Comparison of ENCODE assay signal across 12 cellular contexts in the genomic region with DNA sequence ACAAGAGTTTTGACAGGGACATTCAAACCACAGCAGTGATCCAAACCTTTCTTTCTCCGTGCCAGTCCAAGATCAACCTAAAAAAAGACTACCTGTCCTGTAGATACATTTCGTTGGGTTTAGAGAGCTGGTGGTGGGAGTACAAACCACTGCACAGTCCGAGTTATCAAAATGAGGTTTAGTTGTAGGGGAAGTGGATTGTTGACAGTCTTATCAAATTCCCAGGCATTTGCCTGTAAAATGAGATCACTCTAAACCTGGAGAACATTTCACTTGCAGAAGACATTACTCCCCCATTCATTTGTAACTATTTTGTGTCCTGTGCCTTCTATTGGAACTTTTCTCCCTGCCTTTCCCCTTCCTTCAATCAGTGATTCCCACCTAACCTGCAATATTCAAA.
DNase-seq lines count a peak whose midpoint lies in the region; ATAC-seq and TF ChIP-seq lines count a peak whose summit lies in the region.
"Had no signal": no experiment of that assay in that cellular context is flagged by ENCODE, and none has a peak within 500 bp of the region (broad histone marks: within the 10 kb centered on the region; RNA-seq: fewer than 3 reads in every experiment).

No MANE protein-coding gene starts in this region.

- no peak overlapping the region for H3K4me3 Mint-ChIP-seq in WTC11
- H3K4me3 Mint-ChIP-seq in nephron progenitor cell, result no peak overlapping the region
- no peak overlapping the region for H3K4me3 Mint-ChIP-seq in activated T-cell treated with anti-CD3 and anti-CD28 coated beads, Interleukin-2, amount 50 U/mL, for 72 hours
- H3K4me3 Mint-ChIP-seq in activated CD4-positive, alpha-beta T cell treated with anti-CD3 and anti-CD28 coated beads, Interleukin-2, amount 10 ng/mL, durations not matched to agents 24 days and 14 days, result no peak overlapping the region
- H3K4me3 Mint-ChIP-seq: CD4-positive, alpha-beta T cell had no signal

- no peak for ATAC-seq in WTC11
- ATAC-seq in activated T-cell treated with anti-CD3 and anti-CD28 coated beads, Interleukin-2, amount 50 U/mL, for 72 hours (replicated peaks in 1 of 2), result no peak

- DNase-seq in NCI-H526 treated with DMSO at 0.1 percent for 48 hours (lab: John Stamatoyannopoulos, UW) (peak; percentile 42), WTC11 (ENCODE audit: low spot score) (no peak), nephron progenitor cell (no peak), NCI-H146 (lab: John Stamatoyannopoulos, UW) (no peak), hepatic stellate cell (ENCODE audit: low spot score) (no peak)
- no peak for DNase-seq in activated T-cell treated with anti-CD3 and anti-CD28 coated beads, Interleukin-2, amount 50 U/mL, for 72 hours
- DNase-seq in activated CD4-positive, alpha-beta T cell treated with anti-CD3 and anti-CD28 coated beads, Interleukin-2, amount 10 ng/mL, durations not matched to agents 24 days and 14 days, result no peak
- DNase-seq: AML-193; Caco-2; CD4-positive, alpha-beta T cell; GM23248; HCEC 1CT had no signal

- CTCF ChIA-PET in WTC11 (lab: Charles Lee), result no interaction called here

- H3K4me1 Mint-ChIP-seq in WTC11 (peaks cover 61% of the 10 kb centered on the region), nephron progenitor cell (peaks cover 32% of the 10 kb centered on the region)
- peaks cover 15% of the 10 kb centered on the region for H3K4me1 Mint-ChIP-seq in activated T-cell treated with anti-CD3 and anti-CD28 coated beads, Interleukin-2, amount 50 U/mL, for 72 hours (ENCODE audit: low read depth)
- no peaks in the 10 kb centered on the region for H3K4me1 Mint-ChIP-seq in activated CD4-positive, alpha-beta T cell treated with anti-CD3 and anti-CD28 coated beads, Interleukin-2, amount 10 ng/mL, durations not matched to agents 24 days and 14 days

- POLR2A ChIA-PET in WTC11 (lab: Charles Lee), result no interaction called here

- H3K27me3 Mint-ChIP-seq in WTC11 (ENCODE audit: low read depth), result no peaks in the 10 kb centered on the region; the same call in 1 of the 2 replicates
- peaks cover 8% of the 10 kb centered on the region for H3K27me3 Mint-ChIP-seq in nephron progenitor cell (ENCODE audit: low read depth, poor library complexity)
- H3K27me3 Mint-ChIP-seq in activated T-cell treated with anti-CD3 and anti-CD28 coated beads, Interleukin-2, amount 50 U/mL, for 72 hours (ENCODE audit: low read depth), result peaks cover 7% of the 10 kb centered on the region
- no peaks in the 10 kb centered on the region for H3K27me3 Mint-ChIP-seq in activated CD4-positive, alpha-beta T cell treated with anti-CD3 and anti-CD28 coated beads, Interleukin-2, amount 10 ng/mL, durations not matched to agents 24 days and 14 days
- H3K27me3 Mint-ChIP-seq: CD4-positive, alpha-beta T cell had no signal

- TF ChIP-seq CTCF in WTC11 (IDR thresholded peaks at IDR 0.05) (no peak), nephron progenitor cell (IDR thresholded peaks at IDR 0.05) (no peak)

- H3K36me3 Mint-ChIP-seq in WTC11 (peaks cover 13% of the 10 kb centered on the region), nephron progenitor cell (ENCODE audit: low read depth) (no peaks in the 10 kb centered on the region)
- peaks cover 3 to 7% of the 10 kb centered on the region in 2 donors for H3K36me3 Mint-ChIP-seq in activated T-cell treated with anti-CD3 and anti-CD28 coated beads, Interleukin-2, amount 50 U/mL, for 72 hours (ENCODE audit: insufficient read depth in 2 of 2)
- H3K36me3 Mint-ChIP-seq in activated CD4-positive, alpha-beta T cell treated with anti-CD3 and anti-CD28 coated beads, Interleukin-2, amount 10 ng/mL, durations not matched to agents 24 days and 14 days (ENCODE audit: low read depth), result no peaks in the 10 kb centered on the region

- H3K9me3 Mint-ChIP-seq in WTC11 (peaks cover 8% of the 10 kb centered on the region), nephron progenitor cell (peaks cover 14% of the 10 kb centered on the region)
- peaks cover 2 to 4% of the 10 kb centered on the region in 2 donors for H3K9me3 Mint-ChIP-seq in activated T-cell treated with anti-CD3 and anti-CD28 coated beads, Interleukin-2, amount 50 U/mL, for 72 hours
- H3K9me3 Mint-ChIP-seq in activated CD4-positive, alpha-beta T cell treated with anti-CD3 and anti-CD28 coated beads, Interleukin-2, amount 10 ng/mL, durations not matched to agents 24 days and 14 days, result peaks cover 2% of the 10 kb centered on the region
- H3K9me3 Mint-ChIP-seq: CD4-positive, alpha-beta T cell had no signal

- intact Hi-C loops in activated CD4-positive, alpha-beta T cell treated with anti-CD3 and anti-CD28 coated beads, Interleukin-2, amount 10 ng/mL, durations not matched to agents 24 days and 14 days (cut with micrococcal nuclease), result no loop called here

- H3K27ac Mint-ChIP-seq in WTC11 (peak overlapping the region; percentile 47; the same call in 1 of the 2 replicates), nephron progenitor cell (peak overlapping the region; percentile 6)
- H3K27ac Mint-ChIP-seq in activated T-cell treated with anti-CD3 and anti-CD28 coated beads, Interleukin-2, amount 50 U/mL, for 72 hours, result no peak overlapping the region
- no peak overlapping the region for H3K27ac Mint-ChIP-seq in activated CD4-positive, alpha-beta T cell treated with anti-CD3 and anti-CD28 coated beads, Interleukin-2, amount 10 ng/mL, durations not matched to agents 24 days and 14 days
- H3K27ac Mint-ChIP-seq: CD4-positive, alpha-beta T cell had no signal

TF ChIP-seq in WTC11, 78 proteins besides CTCF, POLR2A, EP300 and RAD21:
- TF ChIP-seq ZNF396 (CRISPR knock-in tag; IDR thresholded peaks at IDR 0.05; ENCODE audit: borderline replicate concordance), result no peak
- TF ChIP-seq ZNF423 (CRISPR knock-in tag; IDR thresholded peaks at IDR 0.05), result no peak
- TF ChIP-seq NFYB (CRISPR knock-in tag; conservative IDR thresholded peaks at IDR 0.05; ENCODE audit: low read depth), result no peak
- TF ChIP-seq SP1 (CRISPR knock-in tag; conservative IDR thresholded peaks at IDR 0.05), result no peak
- TF ChIP-seq SMAD3 (CRISPR knock-in tag; IDR thresholded peaks at IDR 0.05; ENCODE audit: borderline replicate concordance), result no peak

Comparison
In these comparisons a context has a peak if more than half of its experiments do, and no peak if none do; other contexts are left out.
1. H3K27ac Mint-ChIP-seq: peak in WTC11 (single experiment) and nephron progenitor cell (single experiment); none in activated T-cell treated with anti-CD3 and anti-CD28 coated beads, Interleukin-2, amount 50 U/mL, for 72 hours (single experiment) and activated CD4-positive, alpha-beta T cell treated with anti-CD3 and anti-CD28 coated beads, Interleukin-2, amount 10 ng/mL, durations not matched to agents 24 days and 14 days (single experiment).